Comparison of ENCODE assay signal across 14 cellular contexts in the genomic region with DNA sequence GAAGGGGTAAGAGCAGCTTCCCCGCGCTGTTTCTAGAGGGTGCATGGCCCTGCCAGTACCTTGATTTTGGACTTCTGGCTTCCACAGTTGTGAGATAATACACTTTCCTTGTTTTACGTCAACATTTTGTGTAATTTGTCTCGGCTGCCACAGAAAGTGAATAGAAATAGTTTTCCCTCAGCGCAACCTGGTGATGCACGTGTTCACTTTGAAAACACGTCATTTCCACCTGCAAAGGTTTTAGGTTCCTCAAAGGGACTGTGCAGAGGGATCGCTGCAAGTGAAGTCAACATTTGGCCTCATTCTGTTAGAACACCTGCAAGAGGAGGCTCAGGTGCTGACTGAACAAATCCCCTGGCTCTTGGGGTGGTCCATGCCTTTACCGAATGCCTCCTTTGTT.
DNase-seq lines count a peak whose midpoint lies in the region; ATAC-seq and TF ChIP-seq lines count a peak whose summit lies in the region.
"Had no signal": no experiment of that assay in that cellular context is flagged by ENCODE, and none has a peak within 500 bp of the region (broad histone marks: within the 10 kb centered on the region; RNA-seq: fewer than 3 reads in every experiment).

No MANE protein-coding gene starts in this region.

- H3K27me3 ChIP-seq in psoas muscle (ENCODE audit: insufficient read depth in 3 of 3, low read length in 2 of 3), result no peaks in the 10 kb centered on the region
- H3K27me3 ChIP-seq: BE2C had no signal

- CTCF ChIA-PET in OCI-LY7 (lab: Charles Lee; ENCODE audit: unreplicated experiment), result no interaction called here
- CTCF ChIA-PET in activated CD4-positive, alpha-beta T cell treated with anti-CD3 and anti-CD28 coated beads, Interleukin-2, amount 10 ng/mL, durations not matched to agents 7 days and 5 days (lab: Charles Lee), result no interaction called here

- peaks cover 4% of the 10 kb centered on the region for H3K36me3 Mint-ChIP-seq in IgD-negative memory B cell
- H3K36me3 Mint-ChIP-seq in stimulated activated memory B cell treated with anti-CD40 and anti-IgM and Interleukin-4, amounts not matched to agents 10 μg/mL and 1 μg/mL and 100 μg/mL, for 72 hours, result no peaks in the 10 kb centered on the region
- no peaks in the 10 kb centered on the region for H3K36me3 Mint-ChIP-seq in activated CD4-positive, alpha-beta T cell treated with anti-CD3 and anti-CD28 coated beads, Interleukin-2, amount 10 ng/mL, durations not matched to agents 7 days and 5 days (ENCODE audit: low read depth)
- H3K36me3 Mint-ChIP-seq: CD4-positive, alpha-beta memory T cell had no signal

- H3K4me1 Mint-ChIP-seq in IgD-negative memory B cell, result peaks cover 37 to 39% (median 37%) of the 10 kb centered on the region in 3 donors
- H3K4me1 Mint-ChIP-seq in stimulated activated memory B cell treated with anti-CD40 and anti-IgM and Interleukin-4, amounts not matched to agents 10 μg/mL and 1 μg/mL and 100 μg/mL, for 72 hours, result peaks cover 53% of the 10 kb centered on the region
- no peaks in the 10 kb centered on the region for H3K4me1 Mint-ChIP-seq in activated CD4-positive, alpha-beta T cell treated with anti-CD3 and anti-CD28 coated beads, Interleukin-2, amount 10 ng/mL, durations not matched to agents 7 days and 5 days

- no peak for TF ChIP-seq CTCF in OCI-LY7 (conservative IDR thresholded peaks at IDR 0.05; ENCODE audit: low read length)
- no peak for TF ChIP-seq CTCF in psoas muscle (IDR thresholded peaks at IDR 0.05)

- POLR2A ChIA-PET in OCI-LY7 (lab: Charles Lee), result interaction anchor here (0.7 to 3.4 kb wide), 4 partner anchors 9 to 483 kb away, joined by 3 to 11 read pairs (median 4); a partner anchor contains a TSS
- POLR2A ChIA-PET in activated CD4-positive, alpha-beta T cell treated with anti-CD3 and anti-CD28 coated beads, Interleukin-2, amount 10 ng/mL, durations not matched to agents 7 days and 5 days (lab: Charles Lee), result no interaction called here

- intact Hi-C loops in OCI-LY7 (cut with micrococcal nuclease; ENCODE audit: unreplicated experiment) (no loop called here), psoas muscle (cut with DNase I) (no loop called here)

- 91 to 94% (median 91%) methylated on average over 9 of the region's 9 CpGs for WGBS in psoas muscle, 3 donors

- H3K9me3 Mint-ChIP-seq in IgD-negative memory B cell, result peaks cover 0 to 5% (median 2%) of the 10 kb centered on the region in 3 donors
- H3K9me3 Mint-ChIP-seq in stimulated activated memory B cell treated with anti-CD40 and anti-IgM and Interleukin-4, amounts not matched to agents 10 μg/mL and 1 μg/mL and 100 μg/mL, for 72 hours, result peaks cover 7% of the 10 kb centered on the region
- no peaks in the 10 kb centered on the region for H3K9me3 Mint-ChIP-seq in activated CD4-positive, alpha-beta T cell treated with anti-CD3 and anti-CD28 coated beads, Interleukin-2, amount 10 ng/mL, durations not matched to agents 7 days and 5 days
- H3K9me3 Mint-ChIP-seq: CD4-positive, alpha-beta memory T cell had no signal

- H3K9me3 ChIP-seq in OCI-LY7 (ENCODE audit: low read length) (peaks cover 8% of the 10 kb centered on the region; the same call in 1 of the 2 replicates), psoas muscle (no peaks in the 10 kb centered on the region)
- H3K9me3 ChIP-seq: BE2C, HAP-1 had no signal

- no peaks in the 10 kb centered on the region; the same call in 1 of the 2 replicates for H3K36me3 ChIP-seq in OCI-LY7 (ENCODE audit: insufficient read depth, low read length)
- no peaks in the 10 kb centered on the region for H3K36me3 ChIP-seq in psoas muscle (ENCODE audit: insufficient read depth in 1 of 2, low read depth in 1 of 2)
- H3K36me3 ChIP-seq: BE2C, HAP-1 had no signal

- DNase-seq in OCI-LY7 (ENCODE audit: low spot score) (peak; percentile 96), germinal center (ENCODE audit: low spot score) (peak; percentile 47), psoas muscle (no peak), SW480 (ENCODE audit: low spot score) (no peak)
- DNase-seq in activated CD4-positive, alpha-beta T cell treated with anti-CD3 and anti-CD28 coated beads, Interleukin-2, amount 10 ng/mL, durations not matched to agents 7 days and 5 days, result no peak
- DNase-seq: BE2C; CD4-positive, alpha-beta memory T cell; DMS79; EL had no signal

- no peaks in the 10 kb centered on the region for H4K20me1 ChIP-seq in OCI-LY7 (ENCODE audit: insufficient read depth, low read length)

- H3K79me2 ChIP-seq in OCI-LY7 (ENCODE audit: insufficient read depth, low read depth, low read length), result no peaks in the 10 kb centered on the region

- H2AFZ ChIP-seq in OCI-LY7 (ENCODE audit: low read length), result peak overlapping the region; percentile 21; the same call in 1 of the 2 replicates

- H3K4me3 ChIP-seq in OCI-LY7 (ENCODE audit: low read depth, low read length, poor library complexity, severe bottlenecking) (peak overlapping the region; percentile 33), psoas muscle (no peak overlapping the region)
- H3K4me3 ChIP-seq: HAP-1 had no signal

- BruUV-seq in OCI-LY7 (replicated peaks; lab: Mats Ljungman, UMichigan), result no TSS peak

- no peaks in the 10 kb centered on the region for H3K9me2 ChIP-seq in OCI-LY7 (ENCODE audit: insufficient read depth, low read length)

- H3K4me3 Mint-ChIP-seq in IgD-negative memory B cell, result peak overlapping the region in 3 of 4 donors; percentile 3 to 60 (median 22)
- H3K4me3 Mint-ChIP-seq in stimulated activated memory B cell treated with anti-CD40 and anti-IgM and Interleukin-4, amounts not matched to agents 10 μg/mL and 1 μg/mL and 100 μg/mL, for 72 hours, result peak overlapping the region; percentile 11
- no peak overlapping the region for H3K4me3 Mint-ChIP-seq in activated CD4-positive, alpha-beta T cell treated with anti-CD3 and anti-CD28 coated beads, Interleukin-2, amount 10 ng/mL, durations not matched to agents 7 days and 5 days
- H3K4me3 Mint-ChIP-seq: CD4-positive, alpha-beta memory T cell had no signal

- H3K4me2 ChIP-seq in OCI-LY7 (ENCODE audit: low read length), result peak overlapping the region; percentile 61

- no peak for ATAC-seq in stimulated activated memory B cell treated with anti-CD40 and anti-IgM and Interleukin-4, amounts not matched to agents 10 μg/mL and 1 μg/mL and 100 μg/mL, for 72 hours
- no peak for ATAC-seq in psoas muscle

- H3K27me3 Mint-ChIP-seq in IgD-negative memory B cell, result peaks cover 35% of the 10 kb centered on the region
- H3K27me3 Mint-ChIP-seq in stimulated activated memory B cell treated with anti-CD40 and anti-IgM and Interleukin-4, amounts not matched to agents 10 μg/mL and 1 μg/mL and 100 μg/mL, for 72 hours, result no peaks in the 10 kb centered on the region
- peaks cover 3% of the 10 kb centered on the region for H3K27me3 Mint-ChIP-seq in activated CD4-positive, alpha-beta T cell treated with anti-CD3 and anti-CD28 coated beads, Interleukin-2, amount 10 ng/mL, durations not matched to agents 7 days and 5 days

- H3K27ac ChIP-seq in OCI-LY7 (ENCODE audit: low read depth, low read length, poor library complexity, severe bottlenecking) (peak overlapping the region; percentile 93), psoas muscle (no peak overlapping the region)
- H3K27ac ChIP-seq: C4-2B, HL-60 had no signal

- peak overlapping the region; percentile 29 to 86 (median 39) for H3K27ac Mint-ChIP-seq in IgD-negative memory B cell
- H3K27ac Mint-ChIP-seq in stimulated activated memory B cell treated with anti-CD40 and anti-IgM and Interleukin-4, amounts not matched to agents 10 μg/mL and 1 μg/mL and 100 μg/mL, for 72 hours, result peak overlapping the region; percentile 61
- H3K27ac Mint-ChIP-seq in activated CD4-positive, alpha-beta T cell treated with anti-CD3 and anti-CD28 coated beads, Interleukin-2, amount 10 ng/mL, durations not matched to agents 7 days and 5 days, result no peak overlapping the region
- H3K27ac Mint-ChIP-seq: CD4-positive, alpha-beta memory T cell had no signal

- H3K4me1 ChIP-seq in OCI-LY7 (ENCODE audit: insufficient read depth, low read length, poor library complexity, severe bottlenecking), result peaks cover 62% of the 10 kb centered on the region
- no peaks in the 10 kb centered on the region for H3K4me1 ChIP-seq in psoas muscle
- H3K4me1 ChIP-seq: BE2C, HAP-1 had no signal

Comparison
In these comparisons a context has a peak if more than half of its experiments do, and no peak if none do; other contexts are left out.
1. DNase-seq: peak in OCI-LY7 (single experiment) and germinal center (single experiment); none in psoas muscle (0 of 2), SW480 (single experiment) and activated CD4-positive, alpha-beta T cell treated with anti-CD3 and anti-CD28 coated beads, Interleukin-2, amount 10 ng/mL, durations not matched to agents 7 days and 5 days (single experiment).